Comparison of ENCODE assay signal across 15 cellular contexts in the genomic region with DNA sequence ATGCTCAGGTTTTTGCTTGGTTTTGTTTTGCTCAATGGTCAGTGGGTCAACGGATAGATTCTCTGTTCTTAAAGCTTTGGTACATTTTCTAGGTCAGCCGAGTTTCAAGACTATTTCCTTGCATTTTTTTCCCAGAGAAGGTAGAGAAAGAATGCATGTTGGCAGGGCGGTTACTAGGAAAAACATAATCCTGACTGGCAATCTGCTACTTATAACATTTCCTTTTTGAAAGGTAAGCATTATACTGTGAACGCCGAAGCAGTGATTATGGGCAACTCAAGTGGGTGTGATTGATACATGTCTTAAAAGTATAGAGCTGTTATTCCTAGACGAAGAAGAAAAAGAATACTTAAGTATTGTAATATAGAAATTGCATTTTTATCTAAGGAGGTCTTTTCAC.
DNase-seq lines count a peak whose midpoint lies in the region; ATAC-seq, FAIRE-seq and TF ChIP-seq lines count a peak whose summit lies in the region.
"Had no signal": no experiment of that assay in that cellular context is flagged by ENCODE, and none has a peak within 500 bp of the region (broad histone marks: within the 10 kb centered on the region; RNA-seq: fewer than 3 reads in every experiment).

No MANE protein-coding gene starts in this region.

- no peak overlapping the region for H2AFZ ChIP-seq in endothelial cell of umbilical vein (ENCODE audit: low read depth, low read length)
- H2AFZ ChIP-seq in neural cell (ENCODE audit: low read depth, low read length) = no peak overlapping the region

- no peak overlapping the region for H3K4me3 ChIP-seq in endothelial cell of umbilical vein (replicated peaks in 1 of 3; ENCODE audit: insufficient read depth in 1 of 3, low read depth in 1 of 3, low read length in 3 of 3)
- H3K4me3 ChIP-seq in neural cell (ENCODE audit: low read length) = peak overlapping the region; percentile 32
- H3K4me3 ChIP-seq in retinal pigment epithelial cell (ENCODE audit: low read length) = no peak overlapping the region
- H3K4me3 ChIP-seq: GM12878 had no signal

- CTCF ChIA-PET in endothelial cell of umbilical vein (lab: Charles Lee) = interaction anchor here (0.9 to 1.0 kb wide), 2 partner anchors 54 to 563 kb away, joined by 3 read pairs; no protein-coding TSS in a partner anchor

- H3K4me2 ChIP-seq in endothelial cell of umbilical vein (ENCODE audit: insufficient read depth, low read length) = no peak overlapping the region
- peak overlapping the region; percentile 31 for H3K4me2 ChIP-seq in neural cell (ENCODE audit: low read length)

- intact Hi-C loops in endothelial cell of umbilical vein (cut with micrococcal nuclease) = no loop called here

- dilution Hi-C loops in endothelial cell of umbilical vein (cut with MboI; ENCODE audit: extremely low pct_ligation_motif_present, low sequenced_read_pairs) = no loop called here

- TF ChIP-seq CTCF in endothelial cell of umbilical vein (IDR thresholded peaks at IDR 0.05; ENCODE audit: extremely low read depth in 1 of 2, insufficient read depth in 1 of 2, low read depth in 1 of 2, low read length in 2 of 2) = no peak
- no peak for TF ChIP-seq CTCF in neural cell (IDR thresholded peaks at IDR 0.05; ENCODE audit: poor library complexity, severe bottlenecking)
- TF ChIP-seq CTCF in retinal pigment epithelial cell (conservative IDR thresholded peaks at IDR 0.05; ENCODE audit: low read depth, low read length) = no peak

- peaks cover 1% of the 10 kb centered on the region for H3K4me1 ChIP-seq in endothelial cell of umbilical vein (ENCODE audit: control insufficient read depth, extremely low read depth, insufficient read depth, low read length)

- no peak for ATAC-seq in HG03159 (IDR thresholded peaks at IDR 0.05; ENCODE audit: unreplicated experiment)
- ATAC-seq: GM12878, HCT116 had no signal

- H3K79me2 ChIP-seq in endothelial cell of umbilical vein (ENCODE audit: control insufficient read depth, insufficient read depth, low read length) (peaks cover 5% of the 10 kb centered on the region), neural cell (replicated peaks; ENCODE audit: insufficient read depth, low read length) (no peaks in the 10 kb centered on the region)

- peaks cover 4% of the 10 kb centered on the region for H4K20me1 ChIP-seq in endothelial cell of umbilical vein (replicated peaks; ENCODE audit: control insufficient read depth, extremely low read depth, insufficient read depth, low read length)
- no peaks in the 10 kb centered on the region for H4K20me1 ChIP-seq in neural cell (ENCODE audit: insufficient read depth)

- H3F3A ChIP-seq in neural cell (ENCODE audit: insufficient read depth, low read length, poor library complexity, severe bottlenecking) = no peaks in the 10 kb centered on the region

- H3K27me3 ChIP-seq in endothelial cell of umbilical vein (ENCODE audit: control insufficient read depth in 2 of 2, insufficient read depth in 2 of 2, low read length in 2 of 2) (no peaks in the 10 kb centered on the region), neural cell (ENCODE audit: insufficient read depth, low read depth, low read length) (no peaks in the 10 kb centered on the region)

- peaks cover 2% of the 10 kb centered on the region in 2 experiments for H3K36me3 ChIP-seq in endothelial cell of umbilical vein (ENCODE audit: control insufficient read depth in 2 of 2, extremely low read depth in 1 of 2, insufficient read depth in 2 of 2, low read length in 2 of 2)
- H3K36me3 ChIP-seq in neural cell (ENCODE audit: insufficient read depth, low read length) = no peaks in the 10 kb centered on the region

- BruUV-seq in endothelial cell of umbilical vein (replicated peaks; lab: Mats Ljungman, UMichigan) = no TSS peak

- TF ChIP-seq RAD21 in neural cell (conservative IDR thresholded peaks at IDR 0.05) = no peak

- H3K9me2 ChIP-seq in neural cell (ENCODE audit: insufficient read depth, low read length) = peaks cover 2% of the 10 kb centered on the region

- no peak overlapping the region for H3K9ac ChIP-seq in endothelial cell of umbilical vein (replicated peaks; ENCODE audit: extremely low read depth, insufficient read depth, low read length)
- peak overlapping the region; percentile 13 for H3K9ac ChIP-seq in neural cell (ENCODE audit: low read length)

- no peak for FAIRE-seq in endothelial cell of umbilical vein (lab: Jason Lieb, UNC)
- FAIRE-seq: A204.1, GM12878, GM18507, H54 had no signal

- POLR2A ChIA-PET in endothelial cell of umbilical vein (lab: Charles Lee) = no interaction called here

- H3K9me3 ChIP-seq in endothelial cell of umbilical vein (replicated peaks; ENCODE audit: control insufficient read depth, insufficient read depth, low read length) (no peaks in the 10 kb centered on the region), neural cell (ENCODE audit: low read length) (no peaks in the 10 kb centered on the region)

- H3K9me1 ChIP-seq in endothelial cell of umbilical vein (replicated peaks; ENCODE audit: control insufficient read depth, extremely low read depth, insufficient read depth, low read length) = no peaks in the 10 kb centered on the region

- no peak for TF ChIP-seq POLR2A in endothelial cell of umbilical vein (IDR thresholded peaks at IDR 0.05; ENCODE audit: low read depth, low read length)

- H3K27ac ChIP-seq in endothelial cell of umbilical vein (ENCODE audit: insufficient read depth, low read depth, low read length) (no peak overlapping the region), neural cell (ENCODE audit: low read length) (peak overlapping the region; percentile 69)
- H3K27ac ChIP-seq: C4-2B had no signal

- peak; percentile 86 for TF ChIP-seq EP300 in neural cell (conservative IDR thresholded peaks at IDR 0.05; ENCODE audit: poor library complexity, severe bottlenecking)

- DNase-seq in NCI-H2227 treated with DMSO at 0.1 percent for 48 hours (lab: John Stamatoyannopoulos, UW) = peak; percentile 45
- peak; percentile 46 for DNase-seq in endothelial cell of umbilical vein (ENCODE audit: low read depth, low spot score)
- DNase-seq in retinal pigment epithelial cell (ENCODE audit: low read depth) = peak; percentile 74
- no peak for DNase-seq in cerebellar nuclear complex (lab: John Stamatoyannopoulos, UW)
- no peak for DNase-seq in nucleus accumbens (lab: John Stamatoyannopoulos, UW)
- DNase-seq: CD4-positive, alpha-beta memory T cell; DMS79 had no signal

TF ChIP-seq in endothelial cell of umbilical vein, 7 proteins besides CTCF, POLR2A, EP300 and RAD21:
- TF ChIP-seq, protein P1, sequence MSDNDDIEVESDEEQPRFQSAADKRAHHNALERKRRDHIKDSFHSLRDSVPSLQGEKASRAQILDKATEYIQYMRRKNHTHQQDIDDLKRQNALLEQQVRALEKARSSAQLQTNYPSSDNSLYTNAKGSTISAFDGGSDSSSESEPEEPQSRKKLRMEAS (IDR thresholded peaks at IDR 0.05; ENCODE audit: insufficient read depth, insufficient read length) = no peak
- no peak for TF ChIP-seq GATA2 (IDR thresholded peaks at IDR 0.05; ENCODE audit: insufficient read depth, insufficient read length, low read depth, low read length)
- no peak for TF ChIP-seq JUN (IDR thresholded peaks at IDR 0.05; ENCODE audit: borderline replicate concordance, insufficient read depth, insufficient read length, low read depth)
- no peak for TF ChIP-seq FOS (IDR thresholded peaks at IDR 0.05; ENCODE audit: borderline replicate concordance, insufficient read depth, low read length)
- TF ChIP-seq EZH2 (IDR thresholded peaks at IDR 0.05; ENCODE audit: borderline replicate concordance, low read depth, low read length, severe bottlenecking) = no peak
- TF ChIP-seq MYC (IDR thresholded peaks at IDR 0.05; ENCODE audit: low read depth, low read length) = no peak
- no peak for TF ChIP-seq POLR2AphosphoS5 (IDR thresholded peaks at IDR 0.05; ENCODE audit: insufficient read depth, low read depth, low read length)

TF ChIP-seq in neural cell, 6 proteins besides CTCF, POLR2A, EP300 and RAD21:
- TF ChIP-seq EZH2 (IDR thresholded peaks at IDR 0.05; ENCODE audit: borderline replicate concordance, insufficient read depth, low read length, poor library complexity, severe bottlenecking) = no peak
- no peak for TF ChIP-seq SMC3 (conservative IDR thresholded peaks at IDR 0.05; ENCODE audit: poor library complexity)
- TF ChIP-seq, protein P2, sequence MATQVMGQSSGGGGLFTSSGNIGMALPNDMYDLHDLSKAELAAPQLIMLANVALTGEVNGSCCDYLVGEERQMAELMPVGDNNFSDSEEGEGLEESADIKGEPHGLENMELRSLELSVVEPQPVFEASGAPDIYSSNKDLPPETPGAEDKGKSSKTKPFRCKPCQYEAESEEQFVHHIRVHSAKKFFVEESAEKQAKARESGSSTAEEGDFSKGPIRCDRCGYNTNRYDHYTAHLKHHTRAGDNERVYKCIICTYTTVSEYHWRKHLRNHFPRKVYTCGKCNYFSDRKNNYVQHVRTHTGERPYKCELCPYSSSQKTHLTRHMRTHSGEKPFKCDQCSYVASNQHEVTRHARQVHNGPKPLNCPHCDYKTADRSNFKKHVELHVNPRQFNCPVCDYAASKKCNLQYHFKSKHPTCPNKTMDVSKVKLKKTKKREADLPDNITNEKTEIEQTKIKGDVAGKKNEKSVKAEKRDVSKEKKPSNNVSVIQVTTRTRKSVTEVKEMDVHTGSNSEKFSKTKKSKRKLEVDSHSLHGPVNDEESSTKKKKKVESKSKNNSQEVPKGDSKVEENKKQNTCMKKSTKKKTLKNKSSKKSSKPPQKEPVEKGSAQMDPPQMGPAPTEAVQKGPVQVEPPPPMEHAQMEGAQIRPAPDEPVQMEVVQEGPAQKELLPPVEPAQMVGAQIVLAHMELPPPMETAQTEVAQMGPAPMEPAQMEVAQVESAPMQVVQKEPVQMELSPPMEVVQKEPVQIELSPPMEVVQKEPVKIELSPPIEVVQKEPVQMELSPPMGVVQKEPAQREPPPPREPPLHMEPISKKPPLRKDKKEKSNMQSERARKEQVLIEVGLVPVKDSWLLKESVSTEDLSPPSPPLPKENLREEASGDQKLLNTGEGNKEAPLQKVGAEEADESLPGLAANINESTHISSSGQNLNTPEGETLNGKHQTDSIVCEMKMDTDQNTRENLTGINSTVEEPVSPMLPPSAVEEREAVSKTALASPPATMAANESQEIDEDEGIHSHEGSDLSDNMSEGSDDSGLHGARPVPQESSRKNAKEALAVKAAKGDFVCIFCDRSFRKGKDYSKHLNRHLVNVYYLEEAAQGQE (IDR thresholded peaks at IDR 0.05; ENCODE audit: borderline replicate concordance) = peak; percentile 83
- peak; percentile 71 for TF ChIP-seq POLR2AphosphoS5 (IDR thresholded peaks at IDR 0.05)
- TF ChIP-seq TAF1 (IDR thresholded peaks at IDR 0.05; ENCODE audit: low read depth) = no peak
- no peak for TF ChIP-seq MXI1 (conservative IDR thresholded peaks at IDR 0.05; ENCODE audit: poor library complexity, severe bottlenecking)
TF ChIP-seq in neural cell: peak in this region for 2.

Comparison
In these comparisons a context has a peak if more than half of its experiments do, and no peak if none do; other contexts are left out.
1. DNase-seq: peak in NCI-H2227 treated with DMSO at 0.1 percent for 48 hours (single experiment), endothelial cell of umbilical vein (single experiment) and retinal pigment epithelial cell (single experiment); none in cerebellar nuclear complex (0 of 2) and nucleus accumbens (0 of 56).